10 cellular contexts compared by ENCODE assay signal in the genomic region with DNA sequence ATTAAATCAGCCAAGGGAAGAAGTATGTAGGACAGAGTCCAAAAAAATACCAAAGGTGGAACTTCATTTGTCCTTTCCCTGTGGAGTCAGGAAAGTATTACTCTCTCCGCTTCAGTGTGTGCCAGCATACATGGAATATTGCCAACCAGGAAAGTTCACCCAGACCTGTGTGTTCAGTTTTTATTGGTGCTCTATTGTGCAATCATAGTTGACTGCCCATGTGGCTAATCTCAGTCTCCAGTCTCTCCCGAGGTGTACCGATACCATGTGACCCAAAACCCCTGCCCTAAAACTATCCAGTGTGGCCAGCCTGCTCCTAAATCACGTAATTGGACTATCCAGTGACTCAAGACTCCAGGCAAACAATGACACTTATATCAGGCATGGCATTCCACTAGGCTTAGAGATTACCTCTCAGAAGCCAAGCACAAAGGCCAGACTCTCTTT. TPM values are rescaled to one million over a fixed set of nuclear protein-coding genes. Genes with fewer than 3 reads are reported as not detected.
DNase-seq lines count a peak whose midpoint lies in the region; ATAC-seq, FAIRE-seq and TF ChIP-seq lines count a peak whose summit lies in the region.
"Had no signal": no experiment of that assay in that cellular context is flagged by ENCODE, and none has a peak within 500 bp of the region (broad histone marks: within the 10 kb centered on the region; RNA-seq: fewer than 3 reads in every experiment).

No MANE protein-coding gene starts in this region.

- no peak for TF ChIP-seq POLR2A in endothelial cell of umbilical vein (IDR thresholded peaks at IDR 0.05; ENCODE audit: low read depth, low read length)

- no peak overlapping the region for H3K4me3 Mint-ChIP-seq in T-helper 17 cell

- H3K9ac ChIP-seq in endothelial cell of umbilical vein (replicated peaks; ENCODE audit: extremely low read depth, insufficient read depth, low read length) (peak overlapping the region; percentile 5), muscle layer of colon (ENCODE audit: low read length) (no peak overlapping the region)

- no peaks in the 10 kb centered on the region for H3K4me1 Mint-ChIP-seq in T-helper 17 cell

- H2AFZ ChIP-seq in endothelial cell of umbilical vein (ENCODE audit: low read depth, low read length): no peak overlapping the region

- H3K79me2 ChIP-seq in endothelial cell of umbilical vein (ENCODE audit: control insufficient read depth, insufficient read depth, low read length): no peaks in the 10 kb centered on the region

- no TSS peak for BruUV-seq in endothelial cell of umbilical vein (replicated peaks; lab: Mats Ljungman, UMichigan)

- H3K27me3 Mint-ChIP-seq in T-helper 17 cell: no peaks in the 10 kb centered on the region

- H3K4me3 ChIP-seq in endothelial cell of umbilical vein (replicated peaks in 1 of 3; ENCODE audit: insufficient read depth in 1 of 3, low read depth in 1 of 3, low read length in 3 of 3) (no peak overlapping the region), muscle layer of colon (ENCODE audit: low read depth in 1 of 2, low read length in 2 of 2) (no peak overlapping the region)

- H3K27ac ChIP-seq in endothelial cell of umbilical vein (ENCODE audit: insufficient read depth, low read depth, low read length) (peak overlapping the region; percentile 69), muscle layer of colon (ENCODE audit: low read depth, low read length) (peak overlapping the region; percentile 59)

- ATAC-seq in T-helper 17 cell (no peak), GM21423 (IDR thresholded peaks at IDR 0.05; ENCODE audit: unreplicated experiment) (no peak)

- dilution Hi-C loops in endothelial cell of umbilical vein (cut with MboI; ENCODE audit: extremely low pct_ligation_motif_present, low sequenced_read_pairs): no loop called here

- intact Hi-C loops in endothelial cell of umbilical vein (cut with micrococcal nuclease): loop anchor here (1.0 to 2.0 kb wide), 2 partner anchors 9 to 38 kb away; a partner anchor contains a TSS

- CTCF ChIA-PET in endothelial cell of umbilical vein (lab: Charles Lee): interaction anchor here (1.2 to 1.3 kb wide), 2 partner anchors 39 to 46 kb away, joined by 4 to 5 read pairs; a partner anchor contains a TSS

- H3K9me3 ChIP-seq in endothelial cell of umbilical vein (replicated peaks; ENCODE audit: control insufficient read depth, insufficient read depth, low read length): no peaks in the 10 kb centered on the region
- no peaks in the 10 kb centered on the region for H3K9me3 ChIP-seq in muscle layer of colon (ENCODE audit: low read length)
- no peaks in the 10 kb centered on the region for H3K9me3 ChIP-seq in T-helper 17 cell (ENCODE audit: control insufficient read depth, low read length, poor library complexity, severe bottlenecking)

- FAIRE-seq in endothelial cell of umbilical vein (lab: Jason Lieb, UNC): peak; percentile 83

- H3K36me3 ChIP-seq in endothelial cell of umbilical vein (ENCODE audit: control insufficient read depth in 2 of 2, extremely low read depth in 1 of 2, insufficient read depth in 2 of 2, low read length in 2 of 2): peaks cover 0 to 2% of the 10 kb centered on the region in 2 experiments
- H3K36me3 ChIP-seq in muscle layer of colon (ENCODE audit: insufficient read depth, low read length): peaks cover 15% of the 10 kb centered on the region

- H3K36me3 Mint-ChIP-seq in T-helper 17 cell (ENCODE audit: low read depth): peaks cover 7% of the 10 kb centered on the region

- no peaks in the 10 kb centered on the region for H3K9me1 ChIP-seq in endothelial cell of umbilical vein (replicated peaks; ENCODE audit: control insufficient read depth, extremely low read depth, insufficient read depth, low read length)

- no peak for TF ChIP-seq CTCF in endothelial cell of umbilical vein (IDR thresholded peaks at IDR 0.05; ENCODE audit: extremely low read depth in 1 of 2, insufficient read depth in 1 of 2, low read depth in 1 of 2, low read length in 2 of 2)

- no peak overlapping the region for H3K27ac Mint-ChIP-seq in T-helper 17 cell

- H3K4me1 ChIP-seq in endothelial cell of umbilical vein (ENCODE audit: control insufficient read depth, extremely low read depth, insufficient read depth, low read length): peaks cover 48% of the 10 kb centered on the region
- H3K4me1 ChIP-seq in muscle layer of colon (ENCODE audit: insufficient read depth, low read length): peaks cover 13% of the 10 kb centered on the region

- H3K4me2 ChIP-seq in endothelial cell of umbilical vein (ENCODE audit: insufficient read depth, low read length): peak overlapping the region; percentile 34

- DNase-seq in AG08395 (ENCODE audit: low spot score) (peak; percentile 78), NCI-H460 (ENCODE audit: extremely low read depth, low read depth) (peak; percentile 75), endothelial cell of umbilical vein (ENCODE audit: low read depth, low spot score) (peak; percentile 94), T-helper 17 cell (no peak), NCI-H1930 (lab: John Stamatoyannopoulos, UW) (no peak)
- no peak for DNase-seq in stimulated activated CD4-positive, alpha-beta T cell treated with anti-CD3 and anti-CD28 coated beads, Interleukin-2, amount 100 ng/mL, for 24 hours
- DNase-seq: DMS 273 treated with DMSO at 0.1 percent for 48 hours, NCI-H2171 treated with DMSO at 0.1 percent for 48 hours had no signal

- H4K20me1 ChIP-seq in endothelial cell of umbilical vein (replicated peaks; ENCODE audit: control insufficient read depth, extremely low read depth, insufficient read depth, low read length): no peaks in the 10 kb centered on the region

- H3K27me3 ChIP-seq in endothelial cell of umbilical vein (ENCODE audit: control insufficient read depth in 2 of 2, insufficient read depth in 2 of 2, low read length in 2 of 2): no peaks in the 10 kb centered on the region
- no peaks in the 10 kb centered on the region for H3K27me3 ChIP-seq in muscle layer of colon (ENCODE audit: control insufficient read depth in 1 of 2, insufficient read depth in 2 of 2, low read length in 2 of 2)

- POLR2A ChIA-PET in endothelial cell of umbilical vein (lab: Charles Lee): interaction anchor here (0.6 kb wide), 1 partner anchor 224 kb away, joined by 9 read pairs; no protein-coding TSS in a partner anchor

TF ChIP-seq in endothelial cell of umbilical vein, 7 proteins besides CTCF, POLR2A, EP300 and RAD21:
- TF ChIP-seq GATA2 (IDR thresholded peaks at IDR 0.05; ENCODE audit: insufficient read depth, insufficient read length, low read depth, low read length): peak; percentile 77
- peak; percentile 17 for TF ChIP-seq POLR2AphosphoS5 (IDR thresholded peaks at IDR 0.05; ENCODE audit: insufficient read depth, low read depth, low read length)
- TF ChIP-seq FOS (IDR thresholded peaks at IDR 0.05; ENCODE audit: borderline replicate concordance, insufficient read depth, low read length): no peak
- TF ChIP-seq EZH2 (IDR thresholded peaks at IDR 0.05; ENCODE audit: borderline replicate concordance, low read depth, low read length, severe bottlenecking): no peak
- peak; percentile 1 for TF ChIP-seq JUN (IDR thresholded peaks at IDR 0.05; ENCODE audit: borderline replicate concordance, insufficient read depth, insufficient read length, low read depth)

RNA-seq across cellular contexts. Expression of a gene that starts 38.8 kb away (rescaled TPM):
- total RNA-seq in NCI-H460 (2014; rRNA removed; shearing (Covaris generic)): 17.8 and 21.0 TPM in 2 replicates
- polyA plus RNA-seq in NCI-H460 (2014; cell fraction: nucleus; rRNA removed): 23.4 and 27.7 TPM in 2 replicates
- 21.7 and 22.1 TPM in 2 replicates for total RNA-seq in endothelial cell of umbilical vein
- polyA plus RNA-seq in endothelial cell of umbilical vein: 17.4 and 19.3 TPM in 2 replicates
- polyA plus RNA-seq in endothelial cell of umbilical vein (2011; cell fraction: cytosol; rRNA removed): 15.0 and 15.5 TPM in 2 replicates
- 32.6 and 37.9 TPM in 2 replicates for polyA plus RNA-seq in endothelial cell of umbilical vein (2011; cell fraction: nucleus; rRNA removed)
- polyA plus RNA-seq in endothelial cell of umbilical vein (2012): 17.0 and 17.5 TPM in 2 replicates
- 44.7 and 57.5 TPM in 2 replicates for polyA minus RNA-seq in endothelial cell of umbilical vein
- polyA minus RNA-seq in endothelial cell of umbilical vein (2011; cell fraction: cytosol; rRNA and poly(A)+ RNA removed): 48.2 TPM
- 25.0 and 26.8 TPM in 2 replicates for polyA minus RNA-seq in endothelial cell of umbilical vein (2011; cell fraction: nucleus; rRNA and poly(A)+ RNA removed)
- 10 to 100 TPM; 32.2 to 42.0 TPM for total RNA-seq in T-helper 17 cell

Comparison
In these comparisons a context has a peak if more than half of its experiments do, and no peak if none do; other contexts are left out.
1. DNase-seq: peak in AG08395 (single experiment), NCI-H460 (single experiment) and endothelial cell of umbilical vein (single experiment); none in T-helper 17 cell (0 of 3), NCI-H1930 (0 of 2) and stimulated activated CD4-positive, alpha-beta T cell treated with anti-CD3 and anti-CD28 coated beads, Interleukin-2, amount 100 ng/mL, for 24 hours (0 of 2).